ENCODE assay signal across 8 cellular contexts in genomic region chr4:182449186-182449880, GRCh38.
DNase-seq lines count a peak whose midpoint lies in the region; ATAC-seq and TF ChIP-seq lines count a peak whose summit lies in the region.

No MANE protein-coding gene starts in this region.

- H3K27me3 Mint-ChIP-seq in activated naive CD8-positive, alpha-beta T cell treated with anti-CD3 and anti-CD28 coated beads, Interleukin-2, amount 10 ng/mL, durations not matched to agents 7 days and 5 days = peaks cover 62% of the 10 kb centered on the region

- peak overlapping the region; percentile 38 to 60 (median 46) for H3K4me3 ChIP-seq in skin epidermis

- peak overlapping the region; percentile 58 for H3K4me3 Mint-ChIP-seq in activated naive CD8-positive, alpha-beta T cell treated with anti-CD3 and anti-CD28 coated beads, Interleukin-2, amount 10 ng/mL, durations not matched to agents 7 days and 5 days

- no peaks in the 10 kb centered on the region for H3K36me3 Mint-ChIP-seq in activated naive CD8-positive, alpha-beta T cell treated with anti-CD3 and anti-CD28 coated beads, Interleukin-2, amount 10 ng/mL, durations not matched to agents 7 days and 5 days

- no peak overlapping the region for H3K27ac ChIP-seq in skin epidermis

- peak; percentile 1 for ATAC-seq in HG03159 (IDR thresholded peaks at IDR 0.05; ENCODE audit: unreplicated experiment)
- ATAC-seq in activated naive CD8-positive, alpha-beta T cell treated with anti-CD3 and anti-CD28 coated beads, Interleukin-2, amount 10 ng/mL, durations not matched to agents 7 days and 5 days (ENCODE audit: low read depth) = no peak
- ATAC-seq in GM21528 (IDR thresholded peaks at IDR 0.05; ENCODE audit: low FRiP score, unreplicated experiment) = no peak

- no peak for TF ChIP-seq POLR2A in erythroblast (IDR thresholded peaks at IDR 0.05; ENCODE audit: low read length)

- peaks cover 9% of the 10 kb centered on the region for H3K4me1 Mint-ChIP-seq in activated naive CD8-positive, alpha-beta T cell treated with anti-CD3 and anti-CD28 coated beads, Interleukin-2, amount 10 ng/mL, durations not matched to agents 7 days and 5 days

- POLR2A ChIA-PET in activated naive CD8-positive, alpha-beta T cell treated with anti-CD3 and anti-CD28 coated beads, Interleukin-2, amount 10 ng/mL, durations not matched to agents 7 days and 5 days (lab: Charles Lee) = interaction anchor here (0.9 kb wide), 1 partner anchor 360 kb away, joined by 3 read pairs; no protein-coding TSS in a partner anchor

- no peaks in the 10 kb centered on the region for H3K9me3 Mint-ChIP-seq in activated naive CD8-positive, alpha-beta T cell treated with anti-CD3 and anti-CD28 coated beads, Interleukin-2, amount 10 ng/mL, durations not matched to agents 7 days and 5 days

- DNase-seq in ELF-1 (ENCODE audit: low read depth, low spot score) (peak; percentile 81), iPS-NIHi11 (ENCODE audit: low spot score) (peak; percentile 64), erythroblast (lab: John Stamatoyannopoulos, UW) (no peak), HPDE6-E6E7 (ENCODE audit: extremely low spot score) (no peak)
- no peak for DNase-seq in activated naive CD8-positive, alpha-beta T cell treated with anti-CD3 and anti-CD28 coated beads, Interleukin-2, amount 10 ng/mL, durations not matched to agents 7 days and 5 days

- H3K27ac Mint-ChIP-seq in activated naive CD8-positive, alpha-beta T cell treated with anti-CD3 and anti-CD28 coated beads, Interleukin-2, amount 10 ng/mL, durations not matched to agents 7 days and 5 days = no peak overlapping the region

Comparison
In these comparisons a context has a peak if more than half of its experiments do, and no peak if none do; other contexts are left out.
1. DNase-seq: peak in ELF-1 (single experiment) and iPS-NIHi11 (single experiment); none in activated naive CD8-positive, alpha-beta T cell treated with anti-CD3 and anti-CD28 coated beads, Interleukin-2, amount 10 ng/mL, durations not matched to agents 7 days and 5 days (single experiment), erythroblast (0 of 2) and HPDE6-E6E7 (single experiment).